Comparison of ENCODE assay signal across 12 cellular contexts in genomic region chr1:6491966-6492365, GRCh38. TPM values are rescaled to one million over a fixed set of nuclear protein-coding genes. Genes with fewer than 3 reads are reported as not detected.
A peak's percentile ranks its signal among the peaks of the same experiment; 100 is the strongest.
DNase-seq lines count a peak whose midpoint lies in the region; TF ChIP-seq lines count a peak whose summit lies in the region.
"Had no signal": no experiment of that assay in that cellular context is flagged by ENCODE, and none has a peak within 500 bp of the region (broad histone marks: within the 10 kb centered on the region; RNA-seq: fewer than 3 reads in every experiment).

No MANE protein-coding gene starts in this region.

- BruUV-seq in PC-9 (replicated peaks; lab: Mats Ljungman, UMichigan): no TSS peak

- H3K27me3 ChIP-seq in PC-9 (ENCODE audit: insufficient read depth, low read depth) (no peaks in the 10 kb centered on the region), endodermal cell (ENCODE audit: control insufficient read depth, insufficient read depth, low read length, poor library complexity, severe bottlenecking) (peaks cover 15% of the 10 kb centered on the region), skeletal muscle satellite cell (ENCODE audit: control insufficient read depth, insufficient read depth, low read length) (no peaks in the 10 kb centered on the region)

- H3K27ac Mint-ChIP-seq in activated T-cell treated with anti-CD3 and anti-CD28 coated beads, Interleukin-2, amount 50 U/mL, for 24 hours: peak overlapping the region; percentile 67
- H3K27ac Mint-ChIP-seq in endodermal cell (no peak overlapping the region), CD14-positive monocyte (no peak overlapping the region)

- H3K4me3 Mint-ChIP-seq in activated T-cell treated with anti-CD3 and anti-CD28 coated beads, Interleukin-2, amount 50 U/mL, for 24 hours: peak overlapping the region; percentile 79
- H3K4me3 Mint-ChIP-seq in endodermal cell (peak overlapping the region; percentile 64), CD14-positive monocyte (no peak overlapping the region)

- no peaks in the 10 kb centered on the region for H3K9me3 Mint-ChIP-seq in activated T-cell treated with anti-CD3 and anti-CD28 coated beads, Interleukin-2, amount 50 U/mL, for 24 hours
- H3K9me3 Mint-ChIP-seq in endodermal cell: no peaks in the 10 kb centered on the region
- peaks cover 0 to 3% (median 0%) of the 10 kb centered on the region in 7 donors for H3K9me3 Mint-ChIP-seq in CD14-positive monocyte

- peak overlapping the region; percentile 98 for H3K4me2 ChIP-seq in PC-9
- peak overlapping the region; percentile 99 for H3K4me2 ChIP-seq in skeletal muscle satellite cell (ENCODE audit: low read length)

- no peaks in the 10 kb centered on the region for H4K20me1 ChIP-seq in PC-9 (ENCODE audit: insufficient read depth)

- peaks cover 19% of the 10 kb centered on the region for H3K4me1 Mint-ChIP-seq in activated T-cell treated with anti-CD3 and anti-CD28 coated beads, Interleukin-2, amount 50 U/mL, for 24 hours (ENCODE audit: low read depth)
- H3K4me1 Mint-ChIP-seq in endodermal cell (peaks cover 9% of the 10 kb centered on the region), CD14-positive monocyte (peaks cover 3% of the 10 kb centered on the region)

- H3K27me3 Mint-ChIP-seq in activated T-cell treated with anti-CD3 and anti-CD28 coated beads, Interleukin-2, amount 50 U/mL, for 24 hours: peaks cover 21% of the 10 kb centered on the region
- H3K27me3 Mint-ChIP-seq in endodermal cell (ENCODE audit: insufficient read depth) (peaks cover 23% of the 10 kb centered on the region), CD14-positive monocyte (ENCODE audit: low read depth in 3 of 3) (peaks cover 51 to 78% (median 61%) of the 10 kb centered on the region in 3 donors)

- peaks cover 19% of the 10 kb centered on the region for H3K4me1 ChIP-seq in PC-9 (replicated peaks; ENCODE audit: insufficient read depth)
- peaks cover 2% of the 10 kb centered on the region for H3K4me1 ChIP-seq in endodermal cell (ENCODE audit: control insufficient read depth, insufficient read depth, low read length)
- peaks cover 32% of the 10 kb centered on the region for H3K4me1 ChIP-seq in skeletal muscle satellite cell (ENCODE audit: control insufficient read depth, insufficient read depth, low read length)

- DNase-seq in activated T-cell treated with anti-CD3 and anti-CD28 coated beads, Interleukin-2, amount 50 U/mL, for 24 hours: no peak
- DNase-seq in activated T-cell treated with anti-CD3 and anti-CD28 coated beads, Interleukin-2, amount 50 U/mL, for 48 hours: no peak
- DNase-seq in PC-9: no peak
- DNase-seq in endodermal cell: no peak
- DNase-seq in SK-N-DZ (ENCODE audit: low spot score): no peak
- DNase-seq in NCI-H2029 (lab: John Stamatoyannopoulos, UW): no peak
- no peak for DNase-seq in CD14-positive monocyte (ENCODE audit: low spot score)
- DNase-seq: activated CD4-positive, alpha-beta T cell treated with anti-CD3 and anti-CD28 coated beads for 1 hour; C1 segment of cervical spinal cord; cerebellar nuclear complex had no signal

- peaks cover 12% of the 10 kb centered on the region; the same call in 1 of the 2 replicates for H3F3A ChIP-seq in PC-9 (ENCODE audit: insufficient read depth, low read depth)

- H3K79me2 ChIP-seq in PC-9 (ENCODE audit: low read depth): no peaks in the 10 kb centered on the region

- no peaks in the 10 kb centered on the region for H3K36me3 ChIP-seq in PC-9 (ENCODE audit: low read depth)
- no peaks in the 10 kb centered on the region for H3K36me3 ChIP-seq in endodermal cell (ENCODE audit: control insufficient read depth, insufficient read depth, low read length)
- H3K36me3 ChIP-seq in skeletal muscle satellite cell (ENCODE audit: insufficient read depth, low read length): no peaks in the 10 kb centered on the region
- H3K36me3 ChIP-seq: neutrophil had no signal

- no peak overlapping the region for H2AFZ ChIP-seq in PC-9

- TF ChIP-seq CTCF in PC-9 (conservative IDR thresholded peaks at IDR 0.05) (no peak), endodermal cell (conservative IDR thresholded peaks at IDR 0.05) (no peak), CD14-positive monocyte (IDR thresholded peaks at IDR 0.05) (no peak)

- 89 to 100% methylated on average over 2 to 10 of the region's 10 CpGs for WGBS in endodermal cell (ENCODE audit: insufficient coverage in 1 of 2, insufficient read length in 1 of 2), 2 experiments

- no peaks in the 10 kb centered on the region for H3K9me2 ChIP-seq in PC-9 (ENCODE audit: insufficient read depth)

- H3K9ac ChIP-seq in endodermal cell (ENCODE audit: extremely low read depth, low read length, poor library complexity, severe bottlenecking): no peak overlapping the region
- peak overlapping the region; percentile 3 for H3K9ac ChIP-seq in skeletal muscle satellite cell (ENCODE audit: low read depth, low read length)

- POLR2A ChIA-PET in PC-9 (lab: Charles Lee; ENCODE audit: unreplicated experiment): interaction anchor here (0.6 to 0.7 kb wide), 2 partner anchors 69 to 462 kb away, joined by 3 to 5 read pairs; no protein-coding TSS in a partner anchor

- intact Hi-C loops in PC-9 (cut with micrococcal nuclease; ENCODE audit: unreplicated experiment) (loop anchor here (2.0 to 5.0 kb wide), 3 partner anchors 31 to 140 kb away; partner anchors contain the start of gene KLHL21), CD14-positive monocyte (cut with micrococcal nuclease) (no loop called here)

- H3K27ac ChIP-seq in PC-9: peak overlapping the region; percentile 89
- no peak overlapping the region for H3K27ac ChIP-seq in endodermal cell (ENCODE audit: low read depth, low read length)
- H3K27ac ChIP-seq: neutrophil had no signal

- H3K4me3 ChIP-seq in PC-9: peak overlapping the region; percentile 89; the same call in 1 of the 2 replicates
- H3K4me3 ChIP-seq in endodermal cell (ENCODE audit: low read length): no peak overlapping the region
- H3K4me3 ChIP-seq in skeletal muscle satellite cell (ENCODE audit: low read length): peak overlapping the region; percentile 50

- CTCF ChIA-PET in PC-9 (lab: Charles Lee): interaction anchor here (0.7 to 1.2 kb wide), 2 partner anchors 21 to 31 kb away, joined by 3 to 5 read pairs; no protein-coding TSS in a partner anchor

- H3K9me3 ChIP-seq in PC-9 (ENCODE audit: insufficient read depth, low read depth): no peaks in the 10 kb centered on the region
- H3K9me3 ChIP-seq in endodermal cell (ENCODE audit: control insufficient read depth, low read length): no peaks in the 10 kb centered on the region
- H3K9me3 ChIP-seq in skeletal muscle satellite cell (replicated peaks; ENCODE audit: low read length): no peaks in the 10 kb centered on the region
- H3K9me3 ChIP-seq: neutrophil had no signal

- no peaks in the 10 kb centered on the region for H3K36me3 Mint-ChIP-seq in activated T-cell treated with anti-CD3 and anti-CD28 coated beads, Interleukin-2, amount 50 U/mL, for 24 hours (ENCODE audit: low read depth)
- H3K36me3 Mint-ChIP-seq in endodermal cell (ENCODE audit: low read depth) (no peaks in the 10 kb centered on the region), CD14-positive monocyte (no peaks in the 10 kb centered on the region)

RNA-seq across cellular contexts. Expression of gene PLEKHG5, which starts 0.5 kb away (rescaled TPM):
- total RNA-seq in PC-9 (2021): 11.3 and 12.6 TPM in 2 replicates
- 10 to 100 TPM; 32.6 to 38.8 TPM for total RNA-seq in endodermal cell
- polyA plus RNA-seq in endodermal cell (2013, experiment 1 of 2): 34.4 TPM
- polyA plus RNA-seq in endodermal cell (2013, experiment 2 of 2): 29.5 TPM
- total RNA-seq in skeletal muscle satellite cell (2012; rRNA removed): 6.3 and 12.7 TPM in 2 replicates
- 4.5 and 5.1 TPM in 2 replicates for polyA plus RNA-seq in SK-N-DZ (2014; cell fraction: cytosol; rRNA removed)
- 25.6 and 27.2 TPM in 2 replicates for polyA plus RNA-seq in SK-N-DZ (2014; cell fraction: nucleus; rRNA removed)
- not detected for polyA plus RNA-seq in CD14-positive monocyte

RNA-seq across cellular contexts. Expression of gene TNFRSF25, which starts 26.0 kb away (rescaled TPM):
- total RNA-seq in PC-9 (2021): 12.3 and 21.1 TPM in 2 replicates
- total RNA-seq in endodermal cell: 10 to 100 TPM; 25.9 to 26.9 TPM
- 39.9 TPM for polyA plus RNA-seq in endodermal cell (2013, experiment 1 of 2)
- 30.2 TPM for polyA plus RNA-seq in endodermal cell (2013, experiment 2 of 2)
- 1.3 TPM in 2 replicates for total RNA-seq in skeletal muscle satellite cell (2012; rRNA removed)
- polyA plus RNA-seq in SK-N-DZ (2014; cell fraction: cytosol; rRNA removed): 5.9 and 6.6 TPM in 2 replicates
- 53.5 and 71.1 TPM in 2 replicates for polyA plus RNA-seq in SK-N-DZ (2014; cell fraction: nucleus; rRNA removed)
- under 1 TPM; 0.33 to 0.48 TPM for polyA plus RNA-seq in CD14-positive monocyte

Comparison
In these comparisons a context has a peak if more than half of its experiments do, and no peak if none do; other contexts are left out.
1. H3K4me3 Mint-ChIP-seq: peak in activated T-cell treated with anti-CD3 and anti-CD28 coated beads, Interleukin-2, amount 50 U/mL, for 24 hours (single experiment) and endodermal cell (single experiment); none in CD14-positive monocyte (0 of 2).